ENCODE assay signal across 8 cellular contexts in the genomic region with DNA sequence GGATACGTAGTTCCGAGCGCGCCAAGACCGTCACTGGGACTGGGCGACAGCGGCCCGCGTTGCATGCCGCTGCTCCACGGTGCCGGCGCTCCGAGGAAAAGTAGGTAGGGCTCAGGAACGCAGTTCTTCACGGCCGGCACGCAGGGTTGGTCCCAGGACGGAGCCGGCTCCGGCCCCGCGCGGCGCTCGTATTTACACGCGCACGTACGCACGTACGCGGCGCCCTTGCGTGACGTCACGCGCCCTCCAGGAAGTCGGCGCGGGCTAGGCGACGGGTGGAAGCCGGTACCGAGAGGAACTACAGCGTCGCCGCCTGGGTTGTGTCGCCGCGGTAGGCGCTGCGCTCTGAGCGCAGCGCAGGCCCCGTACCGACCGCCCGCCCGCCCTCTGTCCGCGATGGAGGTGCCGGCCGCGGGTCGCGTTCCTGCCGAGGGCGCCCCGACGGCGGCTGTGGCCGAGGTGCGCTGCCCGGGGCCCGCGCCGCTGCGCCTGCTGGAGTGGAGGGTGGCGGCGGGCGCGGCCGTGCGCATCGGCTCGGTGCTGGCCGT.
A peak's percentile ranks its signal among the peaks of the same experiment; 100 is the strongest.
DNase-seq lines count a peak whose midpoint lies in the region; ATAC-seq and TF ChIP-seq lines count a peak whose summit lies in the region.

A gene with protein sequence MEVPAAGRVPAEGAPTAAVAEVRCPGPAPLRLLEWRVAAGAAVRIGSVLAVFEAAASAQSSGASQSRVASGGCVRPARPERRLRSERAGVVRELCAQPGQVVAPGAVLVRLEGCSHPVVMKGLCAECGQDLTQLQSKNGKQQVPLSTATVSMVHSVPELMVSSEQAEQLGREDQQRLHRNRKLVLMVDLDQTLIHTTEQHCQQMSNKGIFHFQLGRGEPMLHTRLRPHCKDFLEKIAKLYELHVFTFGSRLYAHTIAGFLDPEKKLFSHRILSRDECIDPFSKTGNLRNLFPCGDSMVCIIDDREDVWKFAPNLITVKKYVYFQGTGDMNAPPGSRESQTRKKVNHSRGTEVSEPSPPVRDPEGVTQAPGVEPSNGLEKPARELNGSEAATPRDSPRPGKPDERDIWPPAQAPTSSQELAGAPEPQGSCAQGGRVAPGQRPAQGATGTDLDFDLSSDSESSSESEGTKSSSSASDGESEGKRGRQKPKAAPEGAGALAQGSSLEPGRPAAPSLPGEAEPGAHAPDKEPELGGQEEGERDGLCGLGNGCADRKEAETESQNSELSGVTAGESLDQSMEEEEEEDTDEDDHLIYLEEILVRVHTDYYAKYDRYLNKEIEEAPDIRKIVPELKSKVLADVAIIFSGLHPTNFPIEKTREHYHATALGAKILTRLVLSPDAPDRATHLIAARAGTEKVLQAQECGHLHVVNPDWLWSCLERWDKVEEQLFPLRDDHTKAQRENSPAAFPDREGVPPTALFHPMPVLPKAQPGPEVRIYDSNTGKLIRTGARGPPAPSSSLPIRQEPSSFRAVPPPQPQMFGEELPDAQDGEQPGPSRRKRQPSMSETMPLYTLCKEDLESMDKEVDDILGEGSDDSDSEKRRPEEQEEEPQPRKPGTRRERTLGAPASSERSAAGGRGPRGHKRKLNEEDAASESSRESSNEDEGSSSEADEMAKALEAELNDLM (plus strand): TSS at position 252 of the 548 bp plus-strand sequence. CDS start 145 bp downstream, at position 397.

- peak within 1 kb of the TSS; percentile 86 for H3K4me3 ChIP-seq in AG10803 (ENCODE audit: low read length)
- H3K4me3 ChIP-seq in choroid plexus epithelial cell (ENCODE audit: low read depth, low read length) = peak within 1 kb of the TSS; percentile 97

- TF ChIP-seq CTCF in AG10803 (conservative IDR thresholded peaks at IDR 0.05; ENCODE audit: low read length) (no peak), choroid plexus epithelial cell (conservative IDR thresholded peaks at IDR 0.05; ENCODE audit: low read depth, low read length) (no peak)

- ATAC-seq in GM19023 (IDR thresholded peaks at IDR 0.05; ENCODE audit: unreplicated experiment) (peak; percentile 64), HG03175 (IDR thresholded peaks at IDR 0.05; ENCODE audit: unreplicated experiment) (peak; percentile 61)

- peak; percentile 92 for DNase-seq in AG10803 (ENCODE audit: low read depth)
- DNase-seq in NCI-H446 treated with DMSO at 0.1 percent for 48 hours (lab: John Stamatoyannopoulos, UW) = peak; percentile 68
- peak; percentile 81 for DNase-seq in activated CD4-positive, CD25-positive, alpha-beta regulatory T cell treated with anti-CD3 and anti-CD28 coated beads, Interleukin-2, amount 50 U/mL, for 16 hours (ENCODE audit: low read depth, low spot score)
- peak; percentile 95 for DNase-seq in choroid plexus epithelial cell (ENCODE audit: low read depth)
- DNase-seq in kidney tubule cell (ENCODE audit: low spot score) = peak; percentile 93
- DNase-seq in stimulated activated CD4-positive, alpha-beta T cell treated with anti-CD3 and anti-CD28 coated beads, Interleukin-1b, Interleukin-23, amount 100 ng/mL, for 1 hour (ENCODE audit: low read depth in 2 of 2) = peak; percentile 68 to 72

Comparison
In these comparisons a context has a peak if more than half of its experiments do, and no peak if none do; other contexts are left out.
1. Peak in every context shown above with its lines: DNase-seq, ATAC-seq and H3K4me3 ChIP-seq.